ENCODE assay signal across 7 cellular contexts in the genomic region with DNA sequence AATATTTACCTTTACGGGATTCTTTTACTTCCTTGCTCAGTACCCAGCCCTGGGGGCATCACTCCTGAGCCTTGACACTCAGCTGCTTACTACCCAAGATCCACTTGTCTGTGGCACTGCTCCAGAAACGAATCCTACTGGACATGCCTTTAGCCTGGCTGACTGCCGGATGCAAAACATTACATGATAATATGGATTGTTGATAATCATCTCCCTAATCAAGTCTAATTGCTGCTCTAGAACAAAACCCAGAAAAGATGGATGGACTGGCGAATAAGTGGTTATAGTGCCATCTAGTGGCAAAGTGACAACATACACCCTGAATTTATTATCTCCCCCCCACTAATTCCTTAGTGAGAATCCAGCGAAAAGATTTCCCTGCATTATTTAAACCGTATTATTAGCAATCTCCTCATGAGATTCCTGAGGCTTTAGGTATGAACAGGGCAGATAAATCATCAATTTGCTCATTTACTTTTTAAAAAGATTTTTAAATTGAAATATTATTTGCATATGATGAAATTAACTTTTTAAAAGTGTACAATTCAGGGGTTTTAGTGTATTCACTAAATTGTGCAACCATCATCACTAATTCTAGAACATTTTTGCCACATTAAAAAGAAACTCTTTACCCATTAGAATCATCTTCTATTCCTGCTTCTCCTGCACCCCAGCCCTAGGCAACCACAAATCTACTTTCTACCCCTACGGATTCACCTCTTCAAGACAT.
A peak's percentile ranks its signal among the peaks of the same experiment; 100 is the strongest.
DNase-seq lines count a peak whose midpoint lies in the region; ATAC-seq and TF ChIP-seq lines count a peak whose summit lies in the region.

No MANE protein-coding gene starts in this region.

- intact Hi-C loops in left lung (cut with DNase I), result loop anchor here in 1 of 2 donors (10.0 kb wide), 1 partner anchor 254 kb away; no protein-coding TSS in a partner anchor
- intact Hi-C loops in upper lobe of right lung (cut with DNase I), result no loop called here

- H3K27ac ChIP-seq in OCI-LY3 (ENCODE audit: low read length) (no peak overlapping the region), left lung (no peak overlapping the region), upper lobe of right lung (no peak overlapping the region)

- H3K79me2 ChIP-seq in OCI-LY3 (ENCODE audit: low read length), result no peaks in the 10 kb centered on the region

- H3K9me3 ChIP-seq in OCI-LY3 (ENCODE audit: insufficient read depth, low read length) (no peaks in the 10 kb centered on the region), left lung (no peaks in the 10 kb centered on the region), upper lobe of right lung (no peaks in the 10 kb centered on the region)

- H4K20me1 ChIP-seq in OCI-LY3 (ENCODE audit: insufficient read depth, low read length), result no peaks in the 10 kb centered on the region

- H3K27me3 ChIP-seq in OCI-LY3 (ENCODE audit: low read depth, low read length) (no peaks in the 10 kb centered on the region), left lung (no peaks in the 10 kb centered on the region), upper lobe of right lung (no peaks in the 10 kb centered on the region)

- ATAC-seq in left lung (peak; percentile 84), upper lobe of right lung (peak; percentile 78), HG02610 (IDR thresholded peaks at IDR 0.05; ENCODE audit: unreplicated experiment) (no peak)

- no peaks in the 10 kb centered on the region for H3K9me3 Mint-ChIP-seq in chondrocyte (ENCODE audit: low read depth)

- H3K9ac ChIP-seq in OCI-LY3 (ENCODE audit: low read length), result no peak overlapping the region

- H3K36me3 ChIP-seq in OCI-LY3 (replicated peaks; ENCODE audit: low read depth, low read length) (no peaks in the 10 kb centered on the region), left lung (no peaks in the 10 kb centered on the region), upper lobe of right lung (no peaks in the 10 kb centered on the region)

- H3K4me3 ChIP-seq in OCI-LY3 (ENCODE audit: low read length), result no peak overlapping the region
- H3K4me3 ChIP-seq in left lung, result no peak overlapping the region
- H3K4me3 ChIP-seq in upper lobe of right lung, result no peak overlapping the region

- H3K36me3 Mint-ChIP-seq in chondrocyte (ENCODE audit: low read depth), result no peaks in the 10 kb centered on the region

- H3K4me1 ChIP-seq in OCI-LY3 (ENCODE audit: low read length) (peaks cover 6% of the 10 kb centered on the region), left lung (peaks cover 0 to 5% of the 10 kb centered on the region in 2 donors), upper lobe of right lung (no peaks in the 10 kb centered on the region)

- peak; percentile 80 for DNase-seq in ELR (ENCODE audit: low read depth)
- DNase-seq in KG1 (lab: John Stamatoyannopoulos, UW), result peak; percentile 27
- no peak for DNase-seq in chondrocyte (ENCODE audit: low spot score)
- DNase-seq in left lung, result no peak
- no peak for DNase-seq in upper lobe of right lung

- no peak overlapping the region for H2AFZ ChIP-seq in OCI-LY3 (ENCODE audit: low read depth, low read length)

- 0 out of 2 replicates have a peak overlapping the region, but pooled peaks have one; percentile 20 for H3K4me2 ChIP-seq in OCI-LY3 (ENCODE audit: low read length)

- H3K27ac Mint-ChIP-seq in chondrocyte (ENCODE audit: unreplicated experiment), result no peak overlapping the region

- TF ChIP-seq CTCF in OCI-LY3 (IDR thresholded peaks at IDR 0.05; ENCODE audit: low read depth, low read length), result peak; percentile 87
- peak; percentile 95 for TF ChIP-seq CTCF in chondrocyte (IDR thresholded peaks at IDR 0.05)
- peak; percentile 63 to 82 for TF ChIP-seq CTCF in left lung (IDR thresholded peaks at IDR 0.05)
- TF ChIP-seq CTCF in upper lobe of right lung (IDR thresholded peaks at IDR 0.05), result peak; percentile 81

- no peaks in the 10 kb centered on the region for H3K27me3 Mint-ChIP-seq in chondrocyte (ENCODE audit: low read depth)

- no peak overlapping the region for H3K4me3 Mint-ChIP-seq in chondrocyte (ENCODE audit: unreplicated experiment)

- H3K4me1 Mint-ChIP-seq in chondrocyte (ENCODE audit: low read depth), result peaks cover 27% of the 10 kb centered on the region

Comparison
In these comparisons a context has a peak if more than half of its experiments do, and no peak if none do; other contexts are left out.
1. DNase-seq: peak in ELR (single experiment) and KG1 (single experiment); none in chondrocyte (single experiment), left lung (0 of 2) and upper lobe of right lung (single experiment).
2. Peak in every context shown above with its lines, with median percentiles within 50 percentile points of each other: CTCF ChIP-seq.